Comparison of ENCODE assay signal across 8 cellular contexts in genomic region chr14:59576332-59577294, GRCh38. TPM values are rescaled to one million over a fixed set of nuclear protein-coding genes. Genes with fewer than 3 reads are reported as not detected.
DNase-seq lines count a peak whose midpoint lies in the region; ATAC-seq and TF ChIP-seq lines count a peak whose summit lies in the region.

TSS of gene CCDC175 (minus strand) at chr14:59576812. CDS start at chr14:59576775, 37 bp downstream.

- DNase-seq in DMS79 (lab: John Stamatoyannopoulos, UW) = peak; percentile 95
- peak; percentile 80 for DNase-seq in KBM-7
- peak; percentile 86 for DNase-seq in SK-MEL-5 (ENCODE audit: low read depth, low spot score)
- peak; percentile 80 for DNase-seq in activated naive CD4-positive, alpha-beta T cell treated with anti-CD3 and anti-CD28 coated beads, Interleukin-2, amount 50 U/mL, for 16 hours
- DNase-seq in Right ventricle myocardium superior = peak; percentile 92
- no peak for DNase-seq in osteocyte (ENCODE audit: extremely low spot score, unreplicated experiment)
- DNase-seq in thoracic aorta (ENCODE audit: low spot score) = peak; percentile 41

- peak within 1 kb of the TSS; percentile 29 for H3K4me3 Mint-ChIP-seq in osteocyte (ENCODE audit: unreplicated experiment)

- H3K4me3 ChIP-seq in thoracic aorta = peak within 1 kb of the TSS; percentile 73

- H3K4me1 ChIP-seq in thoracic aorta (ENCODE audit: control insufficient read depth in 1 of 2, low read depth in 2 of 2) = peaks cover 0 to 7% of the 10 kb centered on the region in 2 donors

- no peaks in the 10 kb centered on the region for H3K9me3 Mint-ChIP-seq in osteocyte (ENCODE audit: unreplicated experiment)

- ATAC-seq in GM21723 (IDR thresholded peaks at IDR 0.05; ENCODE audit: unreplicated experiment) (peak; percentile 99), Right ventricle myocardium superior (ENCODE audit: poor library complexity) (peak; percentile 97), thoracic aorta (ENCODE audit: insufficient number of reproducible peaks, low FRiP score, low read depth) (no peak)

- in situ Hi-C loops in KBM-7 (cut with MboI; ENCODE audit: low pct_unique_long_range_greater_than_20kb, low sequenced_read_pairs) (no loop called here), SK-MEL-5 (cut with HindIII; ENCODE audit: low pct_unique_long_range_greater_than_20kb, low sequenced_read_pairs) (no loop called here)

- peak; percentile 66 for TF ChIP-seq CTCF in osteocyte (IDR thresholded peaks at IDR 0.05)
- TF ChIP-seq CTCF in thoracic aorta (IDR thresholded peaks at IDR 0.05) = peak; percentile 64

- H3K36me3 ChIP-seq in thoracic aorta = no peaks in the 10 kb centered on the region

- intact Hi-C loops in Right ventricle myocardium superior (cut with DNase I) = no loop called here

- H3K4me1 Mint-ChIP-seq in osteocyte (ENCODE audit: unreplicated experiment) = peaks cover 3% of the 10 kb centered on the region

- no peak within 1 kb of the TSS for H3K27ac Mint-ChIP-seq in osteocyte (ENCODE audit: unreplicated experiment)

- H3K9me3 ChIP-seq in thoracic aorta = no peaks in the 10 kb centered on the region

- H3K27ac ChIP-seq in thoracic aorta = no peak within 1 kb of the TSS

- H3K36me3 Mint-ChIP-seq in osteocyte (ENCODE audit: unreplicated experiment) = no peaks in the 10 kb centered on the region

- peaks cover 23% of the 10 kb centered on the region for H3K27me3 Mint-ChIP-seq in osteocyte (ENCODE audit: unreplicated experiment)

- no peaks in the 10 kb centered on the region for H3K27me3 ChIP-seq in thoracic aorta (replicated peaks; ENCODE audit: insufficient read depth)

RNA-seq across cellular contexts. Expression of gene CCDC175, which starts in this region (rescaled TPM):
- not detected in 2 replicates for total RNA-seq in SK-MEL-5 (2014; rRNA removed; shearing (Covaris generic))
- not detected in 2 replicates for polyA plus RNA-seq in SK-MEL-5 (2015; cell fraction: cytosol; rRNA removed)
- not detected in 2 replicates for polyA plus RNA-seq in SK-MEL-5 (2015; cell fraction: nucleus; rRNA removed)
- total RNA-seq in Right ventricle myocardium superior (not detected), osteocyte (not detected in 2 replicates), thoracic aorta (under 1 TPM in 1 of 2 donors, not detected in 1; 0.78 TPM)

Comparison
In these comparisons a context has a peak if more than half of its experiments do, and no peak if none do; other contexts are left out.
1. Peak in DNase-seq in SK-MEL-5; RNA of the gene not detected or under 1 TPM.
2. Peak in DNase-seq and ATAC-seq in Right ventricle myocardium superior; RNA of the gene not detected or under 1 TPM.
3. Peak in DNase-seq and H3K4me3 ChIP-seq in thoracic aorta; RNA of the gene not detected or under 1 TPM.